Comparison of ENCODE assay signal across 8 cellular contexts in the genomic region with DNA sequence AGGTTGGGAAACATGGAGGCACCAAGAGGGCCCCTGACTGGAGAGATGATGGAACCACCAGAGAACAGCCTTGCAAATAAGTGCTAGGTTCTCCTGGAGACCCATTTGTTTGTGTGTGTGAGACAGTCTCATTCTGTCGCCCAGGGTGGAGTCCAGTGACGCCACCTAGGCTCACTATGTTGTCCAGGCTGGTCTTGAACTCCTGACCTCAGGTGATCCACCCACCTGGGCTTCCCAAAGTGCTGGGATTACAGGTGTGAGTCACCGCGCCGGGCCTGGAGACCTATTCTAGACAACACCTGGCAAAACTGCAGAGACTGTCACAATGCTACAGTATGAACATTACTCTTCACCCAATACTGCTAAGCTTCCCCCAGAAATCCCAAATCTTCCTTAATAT. TPM values are rescaled to one million over a fixed set of nuclear protein-coding genes. Genes with fewer than 3 reads are reported as not detected.
DNase-seq lines count a peak whose midpoint lies in the region; ATAC-seq and TF ChIP-seq lines count a peak whose summit lies in the region.

No MANE protein-coding gene starts in this region.

- H3K27ac Mint-ChIP-seq in CD4-positive, CD25-positive, alpha-beta regulatory T cell, result peak overlapping the region; percentile 9 to 93 (median 90)
- H3K27ac Mint-ChIP-seq in naive thymus-derived CD4-positive, alpha-beta T cell, result peak overlapping the region in 7 of 9 donors; percentile 25 to 94 (median 72)

- H3K27me3 Mint-ChIP-seq in CD4-positive, CD25-positive, alpha-beta regulatory T cell, result no peaks in the 10 kb centered on the region
- no peaks in the 10 kb centered on the region for H3K27me3 Mint-ChIP-seq in naive thymus-derived CD4-positive, alpha-beta T cell

- H3K27me3 ChIP-seq in CD4-positive, CD25-positive, alpha-beta regulatory T cell (ENCODE audit: control insufficient read depth, insufficient read depth, low read length), result no peaks in the 10 kb centered on the region
- H3K27me3 ChIP-seq in MG63 (no peaks in the 10 kb centered on the region), dorsolateral prefrontal cortex (no peaks in the 10 kb centered on the region)
- H3K27me3 ChIP-seq in naive thymus-derived CD4-positive, alpha-beta T cell (ENCODE audit: control insufficient read depth in 2 of 2, insufficient read depth in 2 of 2, low read length in 2 of 2), result no peaks in the 10 kb centered on the region

- H3K4me1 Mint-ChIP-seq in CD4-positive, CD25-positive, alpha-beta regulatory T cell, result peaks cover 0 to 39% (median 18%) of the 10 kb centered on the region in 4 donors
- H3K4me1 Mint-ChIP-seq in naive thymus-derived CD4-positive, alpha-beta T cell, result peaks cover 13 to 41% (median 28%) of the 10 kb centered on the region in 7 donors

- no peaks in the 10 kb centered on the region for H3K9me3 ChIP-seq in CD4-positive, CD25-positive, alpha-beta regulatory T cell (ENCODE audit: control insufficient read depth in 2 of 2, low read length in 2 of 2)
- H3K9me3 ChIP-seq in MG63, result no peaks in the 10 kb centered on the region
- no peaks in the 10 kb centered on the region for H3K9me3 ChIP-seq in naive thymus-derived CD4-positive, alpha-beta T cell (ENCODE audit: control insufficient read depth in 2 of 3, low read length in 3 of 3)

- TF ChIP-seq CTCF in dorsolateral prefrontal cortex (IDR thresholded peaks at IDR 0.05 in 54 of 56, conservative IDR thresholded peaks at IDR 0.05 in 2 of 56; ENCODE audit: low read depth in 1 of 56, partially characterized antibody in 56 of 56), result no peak

- no peaks in the 10 kb centered on the region for H3K36me3 Mint-ChIP-seq in CD4-positive, CD25-positive, alpha-beta regulatory T cell
- peaks cover 0 to 6% (median 0%) of the 10 kb centered on the region in 5 donors for H3K36me3 Mint-ChIP-seq in naive thymus-derived CD4-positive, alpha-beta T cell

- intact Hi-C loops in dorsolateral prefrontal cortex (cut with DNase I), result loop anchor here in 1 of 2 donors (5.0 kb wide), 1 partner anchor 83 kb away; the partner anchor contains the start of gene FAAP100
- intact Hi-C loops in naive thymus-derived CD4-positive, alpha-beta T cell (cut with micrococcal nuclease), result no loop called here

- no peak for ATAC-seq in CD4-positive, CD25-positive, alpha-beta regulatory T cell (ENCODE audit: low read depth in 2 of 2)
- no peak for ATAC-seq in naive thymus-derived CD4-positive, alpha-beta T cell
- ATAC-seq in HG03045 (IDR thresholded peaks at IDR 0.05; ENCODE audit: unreplicated experiment), result no peak
- no peak for ATAC-seq in GM19351 (IDR thresholded peaks at IDR 0.05; ENCODE audit: unreplicated experiment)

- POLR2A ChIA-PET in naive thymus-derived CD4-positive, alpha-beta T cell (lab: Charles Lee), result interaction anchor here (0.6 to 1.2 kb wide), 4 partner anchors 18 to 237 kb away, joined by 3 to 4 read pairs (median 3); no protein-coding TSS in a partner anchor

- peak overlapping the region; percentile 87 for H3K4me3 ChIP-seq in CD4-positive, CD25-positive, alpha-beta regulatory T cell (ENCODE audit: low read depth, low read length)
- peak overlapping the region; percentile 97 for H3K4me3 ChIP-seq in MG63
- peak overlapping the region in 57 of 59 donors; percentile 7 to 99 (median 95) for H3K4me3 ChIP-seq in dorsolateral prefrontal cortex
- H3K4me3 ChIP-seq in naive thymus-derived CD4-positive, alpha-beta T cell (ENCODE audit: low read length), result no peak overlapping the region

- no peak for DNase-seq in CD4-positive, CD25-positive, alpha-beta regulatory T cell
- DNase-seq in MG63 (no peak), dorsolateral prefrontal cortex (no peak), D341Med (ENCODE audit: low spot score) (no peak), AG20443 (ENCODE audit: low spot score) (no peak)
- DNase-seq in naive thymus-derived CD4-positive, alpha-beta T cell, result no peak

- no peaks in the 10 kb centered on the region for H3K36me3 ChIP-seq in CD4-positive, CD25-positive, alpha-beta regulatory T cell (ENCODE audit: control insufficient read depth, insufficient read depth, low read length)
- H3K36me3 ChIP-seq in MG63, result peaks cover 34% of the 10 kb centered on the region
- H3K36me3 ChIP-seq in naive thymus-derived CD4-positive, alpha-beta T cell (ENCODE audit: control insufficient read depth in 2 of 3, insufficient read depth in 3 of 3, low read length in 3 of 3), result no peaks in the 10 kb centered on the region

- CTCF ChIA-PET in naive thymus-derived CD4-positive, alpha-beta T cell (lab: Charles Lee), result no interaction called here

- H3K27ac ChIP-seq in CD4-positive, CD25-positive, alpha-beta regulatory T cell (ENCODE audit: insufficient read depth, low read length, poor library complexity, severe bottlenecking), result no peak overlapping the region
- peak overlapping the region in 4 of 59 donors; percentile 93 to 97 (median 95) for H3K27ac ChIP-seq in dorsolateral prefrontal cortex
- H3K27ac ChIP-seq in naive thymus-derived CD4-positive, alpha-beta T cell (ENCODE audit: low read depth, low read length), result no peak overlapping the region

- peak overlapping the region; percentile 49 to 96 (median 91) for H3K4me3 Mint-ChIP-seq in CD4-positive, CD25-positive, alpha-beta regulatory T cell
- H3K4me3 Mint-ChIP-seq in naive thymus-derived CD4-positive, alpha-beta T cell, result peak overlapping the region; percentile 91 to 98 (median 95)

- H3K4me1 ChIP-seq in CD4-positive, CD25-positive, alpha-beta regulatory T cell (ENCODE audit: control insufficient read depth, insufficient read depth, low read length, poor library complexity, severe bottlenecking), result peaks cover 18% of the 10 kb centered on the region
- H3K4me1 ChIP-seq in naive thymus-derived CD4-positive, alpha-beta T cell (ENCODE audit: control insufficient read depth in 2 of 2, insufficient read depth in 2 of 2, low read length in 2 of 2), result peaks cover 10 to 12% of the 10 kb centered on the region in 2 donors

- no peaks in the 10 kb centered on the region for H3K9me3 Mint-ChIP-seq in CD4-positive, CD25-positive, alpha-beta regulatory T cell
- H3K9me3 Mint-ChIP-seq in naive thymus-derived CD4-positive, alpha-beta T cell, result no peaks in the 10 kb centered on the region

RNA-seq across cellular contexts. Expression of gene NPLOC4, which starts 1.5 kb away (rescaled TPM):
- total RNA-seq in CD4-positive, CD25-positive, alpha-beta regulatory T cell, result 103 TPM
- 10 to 100 TPM; 48.6 to 53.1 (median 51.0) TPM for polyA plus RNA-seq in CD4-positive, CD25-positive, alpha-beta regulatory T cell
- total RNA-seq in MG63 (2014; rRNA removed; shearing (Covaris generic); ENCODE audit: low replicate concordance), result 109 and 157 TPM in 2 replicates
- 100 to 1,000 TPM in 31 of 120 experiments, 10 to 100 TPM in 89; 67.3 to 117 (median 92.7) TPM for total RNA-seq in dorsolateral prefrontal cortex
- 100 to 1,000 TPM in 2 of 5 experiments, 10 to 100 TPM in 3; 77.7 to 125 (median 93.6) TPM for total RNA-seq in naive thymus-derived CD4-positive, alpha-beta T cell
- 10 to 100 TPM; 47.8 to 68.6 TPM for polyA plus RNA-seq in naive thymus-derived CD4-positive, alpha-beta T cell

RNA-seq across cellular contexts. Expression of gene TSPAN10, which starts 1.6 kb away (rescaled TPM):
- not detected for total RNA-seq in CD4-positive, CD25-positive, alpha-beta regulatory T cell
- polyA plus RNA-seq in CD4-positive, CD25-positive, alpha-beta regulatory T cell, result under 1 TPM in 3 of 4 donors, not detected in 1; 0.21 to 0.70 (median 0.24) TPM
- 2.6 and 3.7 TPM in 2 replicates for total RNA-seq in MG63 (2014; rRNA removed; shearing (Covaris generic); ENCODE audit: low replicate concordance)
- 1 to 10 TPM in 37 of 120 experiments, under 1 TPM in 76, not detected in 7; 0.20 to 2.8 (median 0.77) TPM for total RNA-seq in dorsolateral prefrontal cortex
- total RNA-seq in naive thymus-derived CD4-positive, alpha-beta T cell, result 1 to 10 TPM in 2 of 5 experiments, under 1 TPM in 3; 0.32 to 1.9 (median 0.51) TPM
- polyA plus RNA-seq in naive thymus-derived CD4-positive, alpha-beta T cell, result under 1 TPM; 0.33 to 0.98 TPM

RNA-seq across cellular contexts. Expression of gene PDE6G, which starts 20.9 kb away (rescaled TPM):
- total RNA-seq in CD4-positive, CD25-positive, alpha-beta regulatory T cell, result 0.67 TPM
- 1 to 10 TPM in 2 of 4 donors, under 1 TPM in 1, not detected in 1; 0.94 to 1.4 (median 1.1) TPM for polyA plus RNA-seq in CD4-positive, CD25-positive, alpha-beta regulatory T cell
- not detected in 2 replicates for total RNA-seq in MG63 (2014; rRNA removed; shearing (Covaris generic); ENCODE audit: low replicate concordance)
- total RNA-seq in dorsolateral prefrontal cortex, result 1 to 10 TPM in 9 of 120 experiments, under 1 TPM in 10, not detected in 101; 0.30 to 1.6 (median 0.82) TPM
- 10 to 100 TPM in 1 of 5 experiments, 1 to 10 TPM in 4; 1.0 to 28.0 (median 1.9) TPM for total RNA-seq in naive thymus-derived CD4-positive, alpha-beta T cell
- polyA plus RNA-seq in naive thymus-derived CD4-positive, alpha-beta T cell, result 1 to 10 TPM; 2.0 to 2.6 TPM

RNA-seq across cellular contexts. Expression of gene OXLD1, which starts 31.0 kb away (rescaled TPM):
- 37.7 TPM for total RNA-seq in CD4-positive, CD25-positive, alpha-beta regulatory T cell
- 100 to 1,000 TPM in 1 of 4 donors, 10 to 100 TPM in 3; 78.4 to 108 (median 84.2) TPM for polyA plus RNA-seq in CD4-positive, CD25-positive, alpha-beta regulatory T cell
- 61.1 and 64.7 TPM in 2 replicates for total RNA-seq in MG63 (2014; rRNA removed; shearing (Covaris generic); ENCODE audit: low replicate concordance)
- 10 to 100 TPM; 14.1 to 35.0 (median 24.3) TPM for total RNA-seq in dorsolateral prefrontal cortex
- 10 to 100 TPM; 35.9 to 61.9 (median 47.5) TPM for total RNA-seq in naive thymus-derived CD4-positive, alpha-beta T cell
- 100 to 1,000 TPM; 108 to 123 TPM for polyA plus RNA-seq in naive thymus-derived CD4-positive, alpha-beta T cell

RNA-seq across cellular contexts. Expression of gene CCDC137, which starts 31.1 kb away (rescaled TPM):
- total RNA-seq in CD4-positive, CD25-positive, alpha-beta regulatory T cell, result 30.4 TPM
- 10 to 100 TPM; 10.2 to 14.3 (median 12.0) TPM for polyA plus RNA-seq in CD4-positive, CD25-positive, alpha-beta regulatory T cell
- 55.2 and 133 TPM in 2 replicates for total RNA-seq in MG63 (2014; rRNA removed; shearing (Covaris generic); ENCODE audit: low replicate concordance)
- total RNA-seq in dorsolateral prefrontal cortex, result 10 to 100 TPM in 116 of 120 experiments, 1 to 10 TPM in 4; 9.0 to 20.1 (median 13.5) TPM
- total RNA-seq in naive thymus-derived CD4-positive, alpha-beta T cell, result 10 to 100 TPM; 16.3 to 33.5 (median 27.1) TPM
- polyA plus RNA-seq in naive thymus-derived CD4-positive, alpha-beta T cell, result 10 to 100 TPM; 10.0 to 26.0 TPM
